Comparison of ENCODE assay signal across 33 cellular contexts in the genomic region with DNA sequence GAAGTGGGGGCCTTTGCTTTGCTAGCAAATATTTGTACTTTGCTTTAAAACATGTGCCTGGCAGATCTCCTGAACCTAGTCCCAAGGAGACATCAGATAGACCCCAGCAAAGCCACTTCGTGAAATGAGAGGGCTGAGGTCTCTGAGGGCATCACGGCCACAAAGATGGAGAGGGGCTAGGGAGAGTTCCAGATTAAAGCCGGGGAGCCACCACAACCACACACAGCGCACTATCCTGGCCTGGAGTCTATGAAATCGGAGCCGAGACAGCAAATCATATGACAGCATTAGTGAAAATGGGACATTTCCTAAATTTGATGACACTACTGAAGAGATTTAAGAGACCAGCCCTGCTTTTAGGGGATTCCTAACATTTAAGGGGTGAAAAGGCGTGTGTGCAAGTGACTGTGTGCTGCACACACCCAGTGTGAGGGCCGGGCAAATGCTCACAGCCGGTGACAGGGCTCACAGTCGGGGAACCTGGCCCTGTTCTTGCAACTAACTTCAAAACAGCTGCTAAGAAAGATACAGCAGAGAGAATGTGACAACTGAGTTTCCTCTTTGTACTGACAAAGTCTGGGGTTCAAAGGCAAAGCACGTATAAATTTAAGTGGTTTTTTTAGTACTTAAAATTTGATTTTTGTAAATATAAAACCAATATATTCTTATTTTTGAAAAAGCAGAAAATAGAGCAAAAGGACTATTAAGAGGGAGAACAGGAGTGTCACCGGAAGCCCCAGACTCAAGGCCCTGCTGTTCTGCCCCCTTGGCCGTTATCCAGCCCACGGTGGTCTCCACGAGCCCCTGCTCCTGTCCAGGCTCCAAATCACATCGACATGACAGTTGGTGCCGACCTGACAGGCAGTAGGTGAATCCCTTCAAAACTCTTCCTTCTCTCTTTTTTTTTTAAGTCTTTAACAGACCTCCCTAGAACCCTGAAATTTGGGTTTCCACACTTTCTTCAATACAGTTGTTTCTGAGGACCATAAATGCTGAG. TPM values are rescaled to one million over a fixed set of nuclear protein-coding genes. Genes with fewer than 3 reads are reported as not detected.
A peak's percentile ranks its signal among the peaks of the same experiment; 100 is the strongest.
DNase-seq lines count a peak whose midpoint lies in the region; ATAC-seq and TF ChIP-seq lines count a peak whose summit lies in the region.
"Had no signal": no experiment of that assay in that cellular context is flagged by ENCODE, and none has a peak within 500 bp of the region (broad histone marks: within the 10 kb centered on the region; RNA-seq: fewer than 3 reads in every experiment).

No MANE protein-coding gene starts in this region.

- intact Hi-C loops in CD4-positive, alpha-beta T cell (cut with DNase I, micrococcal nuclease), result no loop called here
- intact Hi-C loops in right cardiac atrium (cut with DNase I), result no loop called here

- H3K4me1 ChIP-seq in RWPE2 (ENCODE audit: insufficient read depth, poor library complexity, severe bottlenecking) (no peaks in the 10 kb centered on the region), right cardiac atrium (ENCODE audit: control insufficient read depth, insufficient read depth, low read length) (peaks cover 11% of the 10 kb centered on the region), suprapubic skin (no peaks in the 10 kb centered on the region)

- H3K4me3 Mint-ChIP-seq in CD4-positive, alpha-beta T cell, result no peak overlapping the region
- H3K4me3 Mint-ChIP-seq: stimulated activated naive CD8-positive, alpha-beta T cell treated with anti-CD3 and anti-CD28 coated beads, Interleukin-15, Interleukin-2, amounts not matched to agents 100 ng/mL and 50 ng/mL, for 24 hours; T-helper 1 cell treated with Interleukin-12 subunit alpha and Interleukin-12 subunit beta and Interleukin-4 antibody, amounts not matched to agents 30 μg/mL and 1 μg/mL, for 36 hours had no signal

- POLR2A ChIA-PET in CD4-positive, alpha-beta T cell (lab: Charles Lee), result no interaction called here

- TF ChIP-seq EP300 in suprapubic skin (IDR thresholded peaks at IDR 0.05), result no peak

- H3K27ac ChIP-seq in CD4-positive, alpha-beta T cell (ENCODE audit: low read depth, low read length), result no peak overlapping the region
- H3K27ac ChIP-seq in RWPE2 (ENCODE audit: poor library complexity, severe bottlenecking) (no peak overlapping the region), right cardiac atrium (ENCODE audit: low read length) (peak overlapping the region; percentile 81), suprapubic skin (no peak overlapping the region)
- H3K27ac ChIP-seq: C4-2B, neutrophil, SK-N-MC had no signal

- H3K27me3 Mint-ChIP-seq in CD4-positive, alpha-beta T cell, result no peaks in the 10 kb centered on the region
- H3K27me3 Mint-ChIP-seq: stimulated activated naive CD8-positive, alpha-beta T cell treated with anti-CD3 and anti-CD28 coated beads, Interleukin-15, Interleukin-2, amounts not matched to agents 100 ng/mL and 50 ng/mL, for 24 hours had no signal

- no peak overlapping the region for H3K4me3 ChIP-seq in RWPE2 (ENCODE audit: severe bottlenecking)
- H3K4me3 ChIP-seq in right cardiac atrium (ENCODE audit: low read length), result peak overlapping the region; percentile 32
- no peak overlapping the region for H3K4me3 ChIP-seq in suprapubic skin
- H3K4me3 ChIP-seq: SK-N-MC, tibial nerve had no signal

- peak in 1 of 10 experiments; percentile 15 for DNase-seq in CD4-positive, alpha-beta T cell
- peak; percentile 16 for DNase-seq in RWPE2 (ENCODE audit: low spot score)
- peak in 2 of 3 donors; percentile 55 to 59 for DNase-seq in right cardiac atrium
- DNase-seq in suprapubic skin (ENCODE audit: low spot score in 2 of 2), result peak; percentile 43
- DNase-seq in OCI-M2 (lab: John Stamatoyannopoulos, UW; ENCODE audit: unreplicated experiment), result no peak
- DNase-seq in inferior parietal cortex (ENCODE audit: extremely low spot score), result no peak
- no peak for DNase-seq in NCI-H2196 treated with DMSO at 0.1 percent for 48 hours (lab: John Stamatoyannopoulos, UW; ENCODE audit: unreplicated experiment)
- DNase-seq: activated CD4-positive, alpha-beta T cell treated with anti-CD3 and anti-CD28 coated beads for 4 hours; activated CD8-positive, alpha-beta memory T cell treated with anti-CD3 and anti-CD28 coated beads for 24 hours; activated naive CD4-positive, alpha-beta T cell treated with anti-CD3 and anti-CD28 coated beads, Interleukin-2, amount 50 U/mL, for 16 hours; amygdala; Calu3; DMS79 treated with DMSO at 0.1 percent for 48 hours; effector CD8-positive, alpha-beta T cell; left colon; mesenchymal stem cell; NCI-H1105 treated with DMSO at 0.1 percent for 48 hours; NCI-H2029 treated with DMSO at 0.1 percent for 48 hours; NCI-H226; small intestine had no signal

- no peaks in the 10 kb centered on the region for H3K9me3 ChIP-seq in CD4-positive, alpha-beta T cell (ENCODE audit: control insufficient read depth, low read length)
- H3K9me3 ChIP-seq in RWPE2 (ENCODE audit: severe bottlenecking) (no peaks in the 10 kb centered on the region), right cardiac atrium (ENCODE audit: control insufficient read depth, low read length) (no peaks in the 10 kb centered on the region), suprapubic skin (no peaks in the 10 kb centered on the region)
- H3K9me3 ChIP-seq: neutrophil, tibial nerve had no signal

- no peaks in the 10 kb centered on the region for H3K9me3 Mint-ChIP-seq in CD4-positive, alpha-beta T cell
- H3K9me3 Mint-ChIP-seq: stimulated activated naive CD8-positive, alpha-beta T cell treated with anti-CD3 and anti-CD28 coated beads, Interleukin-15, Interleukin-2, amounts not matched to agents 100 ng/mL and 50 ng/mL, for 24 hours; T-helper 1 cell treated with Interleukin-12 subunit alpha and Interleukin-12 subunit beta and Interleukin-4 antibody, amounts not matched to agents 30 μg/mL and 1 μg/mL, for 36 hours had no signal

- H3K27ac Mint-ChIP-seq in CD4-positive, alpha-beta T cell, result peak overlapping the region; percentile 63
- H3K27ac Mint-ChIP-seq: stimulated activated naive CD8-positive, alpha-beta T cell treated with anti-CD3 and anti-CD28 coated beads, Interleukin-15, Interleukin-2, amounts not matched to agents 100 ng/mL and 50 ng/mL, for 24 hours; T-helper 1 cell treated with Interleukin-12 subunit alpha and Interleukin-12 subunit beta and Interleukin-4 antibody, amounts not matched to agents 30 μg/mL and 1 μg/mL, for 36 hours had no signal

- no peak for ATAC-seq in CD4-positive, alpha-beta T cell (ENCODE audit: poor library complexity)
- ATAC-seq in RWPE2 (ENCODE audit: low read depth) (no peak), right cardiac atrium (no peak)
- ATAC-seq: left colon had no signal

- TF ChIP-seq POLR2A in suprapubic skin (IDR thresholded peaks at IDR 0.05), result no peak

- no peaks in the 10 kb centered on the region for H3K36me3 Mint-ChIP-seq in CD4-positive, alpha-beta T cell (ENCODE audit: low read depth)

- CTCF ChIA-PET in CD4-positive, alpha-beta T cell (lab: Charles Lee), result no interaction called here

- H3K4me1 Mint-ChIP-seq in CD4-positive, alpha-beta T cell (ENCODE audit: low read depth), result peaks cover 12% of the 10 kb centered on the region

- WGBS in right cardiac atrium, result 53% methylated on average over 17 of the region's 17 CpGs
- WGBS in suprapubic skin, result 72% methylated on average over 17 of the region's 17 CpGs

- no peaks in the 10 kb centered on the region for H3K36me3 ChIP-seq in RWPE2 (ENCODE audit: low read depth)
- no peaks in the 10 kb centered on the region for H3K36me3 ChIP-seq in suprapubic skin
- H3K36me3 ChIP-seq: neutrophil, tibial nerve had no signal

- H3K27me3 ChIP-seq in CD4-positive, alpha-beta T cell (ENCODE audit: control insufficient read depth, insufficient read depth, low read length), result no peaks in the 10 kb centered on the region
- H3K27me3 ChIP-seq in RWPE2 (ENCODE audit: insufficient read depth, poor library complexity, severe bottlenecking) (no peaks in the 10 kb centered on the region), right cardiac atrium (ENCODE audit: control insufficient read depth, insufficient read depth) (no peaks in the 10 kb centered on the region), suprapubic skin (peaks cover 3% of the 10 kb centered on the region)
- H3K27me3 ChIP-seq: neutrophil, tibial nerve had no signal

- TF ChIP-seq CTCF in CD4-positive, alpha-beta T cell (IDR thresholded peaks at IDR 0.05), result no peak
- TF ChIP-seq CTCF in RWPE2 (IDR thresholded peaks at IDR 0.05; ENCODE audit: poor library complexity, severe bottlenecking) (no peak), suprapubic skin (IDR thresholded peaks at IDR 0.05) (no peak)

RNA-seq across cellular contexts. Expression of a gene that starts 49.5 kb away (rescaled TPM):
- under 1 TPM; 0.59 to 0.80 TPM for total RNA-seq in CD4-positive, alpha-beta T cell
- total RNA-seq in right cardiac atrium (10 to 100 TPM in 2 of 4 donors, 1 to 10 TPM in 2; 9.3 to 13.7 (median 10.1) TPM), suprapubic skin (under 1 TPM in 3 of 4 donors, not detected in 1; 0.59 to 0.64 (median 0.60) TPM)
- 7.3 TPM for polyA plus RNA-seq in right cardiac atrium
- total RNA-seq: bronchial epithelial cell, Calu3, fibroblast of villous mesenchyme, HT1080, M059J, pulmonary artery endothelial cell, RPMI7951 had no signal
- polyA plus RNA-seq: AG04450 had no signal

Comparison
In these comparisons a context has a peak if more than half of its experiments do, and no peak if none do; other contexts are left out.
1. DNase-seq: peak in RWPE2 (single experiment), right cardiac atrium (2 of 3) and suprapubic skin (2 of 2); none in OCI-M2 (single experiment), inferior parietal cortex (single experiment) and NCI-H2196 treated with DMSO at 0.1 percent for 48 hours (single experiment).
2. RNA of a gene that starts 49.5 kb away (total RNA-seq): 9.3 to 13.7 TPM in right cardiac atrium; 0.59 to 0.80 TPM in CD4-positive, alpha-beta T cell and 0.59 to 0.64 TPM in suprapubic skin; every median in the first group is over 4 times any median in the second.